ENCODE assay signal across 35 cellular contexts in genomic region chr5:160284271-160284670, GRCh38. TPM values are rescaled to one million over a fixed set of nuclear protein-coding genes. Genes with fewer than 3 reads are reported as not detected.
"Had no signal": no experiment of that assay in that cellular context is flagged by ENCODE, and none has a peak within 500 bp of the region (broad histone marks: within the 10 kb centered on the region; RNA-seq: fewer than 3 reads in every experiment).

No MANE protein-coding gene starts in this region.

- H3K27me3 Mint-ChIP-seq: activated CD4-positive, alpha-beta T cell treated with anti-CD3 and anti-CD28 coated beads for 36 hours; activated naive CD8-positive, alpha-beta T cell treated with anti-CD3 and anti-CD28 coated beads for 36 hours; activated naive CD8-positive, alpha-beta T cell treated with anti-CD3 and anti-CD28 coated beads, Interleukin-2, amount 50 U/mL, for 24 hours had no signal

- H3K36me3 Mint-ChIP-seq: activated CD4-positive, alpha-beta memory T cell treated with anti-CD3 and anti-CD28 coated beads for 36 hours; activated CD8-positive, alpha-beta memory T cell treated with anti-CD3 and anti-CD28 coated beads, Interleukin-2, amount 10 ng/mL, durations not matched to agents 7 days and 5 days; activated naive CD4-positive, alpha-beta T cell treated with anti-CD3 and anti-CD28 coated beads, Interleukin-2, amount 50 U/mL, for 24 hours; activated naive CD8-positive, alpha-beta T cell treated with anti-CD3 and anti-CD28 coated beads for 36 hours had no signal

- H3K27me3 ChIP-seq: adrenal gland, body of pancreas, esophagus squamous epithelium, gastroesophageal sphincter had no signal

- H3K9me3 ChIP-seq: adrenal gland, body of pancreas, esophagus squamous epithelium, gastroesophageal sphincter had no signal

- ATAC-seq: activated CD4-positive, alpha-beta T cell treated with anti-CD3 and anti-CD28 coated beads for 36 hours; activated CD8-positive, alpha-beta memory T cell treated with anti-CD3 and anti-CD28 coated beads, Interleukin-2, amount 10 ng/mL, durations not matched to agents 7 days and 5 days; activated CD8-positive, alpha-beta T cell treated with anti-CD3 and anti-CD28 coated beads, Interleukin-2, amount 10 ng/mL, durations not matched to agents 7 days and 5 days; activated naive CD8-positive, alpha-beta T cell treated with anti-CD3 and anti-CD28 coated beads, Interleukin-2, amount 50 U/mL, for 24 hours; body of pancreas; gastroesophageal sphincter had no signal

- H3K27ac ChIP-seq: adrenal gland, body of pancreas, epithelial cell of prostate, esophagus squamous epithelium, gastroesophageal sphincter had no signal

- H3K9me3 Mint-ChIP-seq: activated CD4-positive, alpha-beta memory T cell treated with anti-CD3 and anti-CD28 coated beads for 36 hours; activated CD4-positive, alpha-beta T cell treated with anti-CD3 and anti-CD28 coated beads, Interleukin-2, amount 10 ng/mL, durations not matched to agents 24 days and 14 days; activated naive CD4-positive, alpha-beta T cell treated with anti-CD3 and anti-CD28 coated beads for 36 hours; activated naive CD4-positive, alpha-beta T cell treated with anti-CD3 and anti-CD28 coated beads, Interleukin-2, amount 50 U/mL, for 24 hours; activated naive CD8-positive, alpha-beta T cell treated with anti-CD3 and anti-CD28 coated beads for 36 hours; activated naive CD8-positive, alpha-beta T cell treated with anti-CD3 and anti-CD28 coated beads, Interleukin-2, amount 50 U/mL, for 24 hours; activated T-helper 1 cell treated with anti-CD3 and anti-CD28 coated beads, Interleukin-12 subunit alpha, Interleukin-12 subunit beta, Interleukin-2, Interleukin-4 antibody, amounts not matched to agents 30 ng/mL and 10 ng/mL and 1 ng/mL, durations not matched to agents 14 hours and 24 hours and 36 hours; activated T-helper 2 cell treated with anti-CD3 and anti-CD28 coated beads, Interferon-gamma antibody, Interleukin-2, Interleukin-4, amounts not matched to agents 10 μg/mL and 5 μg/mL and 100 μg/mL, durations not matched to agents 14 hours and 24 hours and 36 hours had no signal

- H3K27ac Mint-ChIP-seq: activated CD4-positive, alpha-beta memory T cell treated with anti-CD3 and anti-CD28 coated beads for 36 hours; activated CD4-positive, alpha-beta T cell treated with anti-CD3 and anti-CD28 coated beads for 36 hours; activated CD4-positive, alpha-beta T cell treated with anti-CD3 and anti-CD28 coated beads, Interleukin-2, amount 10 ng/mL, durations not matched to agents 24 days and 14 days; activated CD8-positive, alpha-beta memory T cell treated with anti-CD3 and anti-CD28 coated beads, Interleukin-2, amount 10 ng/mL, durations not matched to agents 7 days and 5 days; activated CD8-positive, alpha-beta T cell treated with anti-CD3 and anti-CD28 coated beads, Interleukin-2, amount 10 ng/mL, durations not matched to agents 7 days and 5 days; activated naive CD4-positive, alpha-beta T cell treated with anti-CD3 and anti-CD28 coated beads for 36 hours; activated naive CD4-positive, alpha-beta T cell treated with anti-CD3 and anti-CD28 coated beads, Interleukin-2, amount 50 U/mL, for 24 hours; activated naive CD8-positive, alpha-beta T cell treated with anti-CD3 and anti-CD28 coated beads for 36 hours; activated naive CD8-positive, alpha-beta T cell treated with anti-CD3 and anti-CD28 coated beads, Interleukin-2, amount 50 U/mL, for 24 hours; activated T-helper 1 cell treated with anti-CD3 and anti-CD28 coated beads, Interleukin-12 subunit alpha, Interleukin-12 subunit beta, Interleukin-2, Interleukin-4 antibody, amounts not matched to agents 30 ng/mL and 10 ng/mL and 1 ng/mL, durations not matched to agents 14 hours and 24 hours and 36 hours; activated T-helper 2 cell treated with anti-CD3 and anti-CD28 coated beads, Interferon-gamma antibody, Interleukin-2, Interleukin-4, amounts not matched to agents 10 μg/mL and 5 μg/mL and 100 μg/mL, durations not matched to agents 14 hours and 24 hours and 36 hours had no signal

- H3K4me1 Mint-ChIP-seq: activated CD4-positive, alpha-beta T cell treated with anti-CD3 and anti-CD28 coated beads for 36 hours; activated CD4-positive, alpha-beta T cell treated with anti-CD3 and anti-CD28 coated beads, Interleukin-2, amount 10 ng/mL, durations not matched to agents 24 days and 14 days; activated CD8-positive, alpha-beta memory T cell treated with anti-CD3 and anti-CD28 coated beads, Interleukin-2, amount 10 ng/mL, durations not matched to agents 7 days and 5 days; activated naive CD4-positive, alpha-beta T cell treated with anti-CD3 and anti-CD28 coated beads, Interleukin-2, amount 50 U/mL, for 24 hours; activated naive CD8-positive, alpha-beta T cell treated with anti-CD3 and anti-CD28 coated beads for 36 hours; activated naive CD8-positive, alpha-beta T cell treated with anti-CD3 and anti-CD28 coated beads, Interleukin-2, amount 50 U/mL, for 24 hours had no signal

- DNase-seq: activated CD4-positive, alpha-beta memory T cell treated with anti-CD3 and anti-CD28 coated beads for 36 hours; activated CD4-positive, alpha-beta T cell treated with anti-CD3 and anti-CD28 coated beads for 36 hours; activated CD4-positive, alpha-beta T cell treated with anti-CD3 and anti-CD28 coated beads, Interleukin-2, amount 10 ng/mL, durations not matched to agents 24 days and 14 days; activated CD4-positive, CD25-positive, alpha-beta regulatory T cell; activated CD4-positive, CD25-positive, alpha-beta regulatory T cell treated with anti-CD3 and anti-CD28 coated beads, Interleukin-2, amount 50 U/mL, for 72 hours; activated CD8-positive, alpha-beta memory T cell treated with anti-CD3 and anti-CD28 coated beads, Interleukin-2, amount 10 ng/mL, durations not matched to agents 7 days and 5 days; activated CD8-positive, alpha-beta memory T cell treated with anti-CD3 and anti-CD28 coated beads, Interleukin-2, amount 50 U/mL, for 4 hours; activated CD8-positive, alpha-beta T cell treated with anti-CD3 and anti-CD28 coated beads, Interleukin-2, amount 10 ng/mL, durations not matched to agents 7 days and 5 days; activated effector memory CD4-positive, alpha-beta T cell treated with anti-CD3 and anti-CD28 coated beads, Interleukin-2, amount 50 U/mL, for 16 hours; activated naive CD4-positive, alpha-beta T cell treated with anti-CD3 and anti-CD28 coated beads for 36 hours; activated naive CD8-positive, alpha-beta T cell treated with anti-CD3 and anti-CD28 coated beads for 36 hours; activated naive CD8-positive, alpha-beta T cell treated with anti-CD3 and anti-CD28 coated beads, Interleukin-2, amount 50 U/mL, for 24 hours; activated T-cell treated with anti-CD3 and anti-CD28 coated beads, Interleukin-2, amount 50 U/mL, for 1 hour; activated T-cell treated with anti-CD3 and anti-CD28 coated beads, Interleukin-2, amount 50 U/mL, for 48 hours; adrenal gland; amygdala; aorta; body of pancreas; caudate nucleus; effector CD8-positive, alpha-beta T cell; esophagus squamous epithelium; foreskin melanocyte; T-helper 2 cell had no signal

- H3K36me3 ChIP-seq: adrenal gland had no signal

- H3K4me3 ChIP-seq: adrenal gland, body of pancreas, esophagus squamous epithelium, gastroesophageal sphincter had no signal

- H3K4me3 Mint-ChIP-seq: activated CD4-positive, alpha-beta memory T cell treated with anti-CD3 and anti-CD28 coated beads for 36 hours; activated CD4-positive, alpha-beta T cell treated with anti-CD3 and anti-CD28 coated beads for 36 hours; activated CD4-positive, alpha-beta T cell treated with anti-CD3 and anti-CD28 coated beads, Interleukin-2, amount 10 ng/mL, durations not matched to agents 24 days and 14 days; activated CD8-positive, alpha-beta memory T cell treated with anti-CD3 and anti-CD28 coated beads, Interleukin-2, amount 10 ng/mL, durations not matched to agents 7 days and 5 days; activated CD8-positive, alpha-beta T cell treated with anti-CD3 and anti-CD28 coated beads, Interleukin-2, amount 10 ng/mL, durations not matched to agents 7 days and 5 days; activated naive CD4-positive, alpha-beta T cell treated with anti-CD3 and anti-CD28 coated beads for 36 hours; activated naive CD4-positive, alpha-beta T cell treated with anti-CD3 and anti-CD28 coated beads, Interleukin-2, amount 50 U/mL, for 24 hours; activated naive CD8-positive, alpha-beta T cell treated with anti-CD3 and anti-CD28 coated beads for 36 hours; activated naive CD8-positive, alpha-beta T cell treated with anti-CD3 and anti-CD28 coated beads, Interleukin-2, amount 50 U/mL, for 24 hours; activated T-helper 1 cell treated with anti-CD3 and anti-CD28 coated beads, Interleukin-12 subunit alpha, Interleukin-12 subunit beta, Interleukin-2, Interleukin-4 antibody, amounts not matched to agents 30 ng/mL and 10 ng/mL and 1 ng/mL, durations not matched to agents 14 hours and 24 hours and 36 hours had no signal

RNA-seq across cellular contexts. Expression of gene CCNJL, which starts 28.1 kb away (rescaled TPM):
- total RNA-seq: activated CD4-positive, alpha-beta memory T cell treated with anti-CD3 and anti-CD28 coated beads for 36 hours; activated CD4-positive, alpha-beta T cell treated with anti-CD3 and anti-CD28 coated beads for 36 hours; activated CD4-positive, alpha-beta T cell treated with anti-CD3 and anti-CD28 coated beads, Interleukin-2, amount 10 ng/mL, durations not matched to agents 24 days and 14 days; activated naive CD4-positive, alpha-beta T cell treated with anti-CD3 and anti-CD28 coated beads for 36 hours; activated naive CD8-positive, alpha-beta T cell treated with anti-CD3 and anti-CD28 coated beads for 36 hours; activated T-helper 1 cell treated with anti-CD3 and anti-CD28 coated beads, Interleukin-12 subunit alpha, Interleukin-12 subunit beta, Interleukin-2, Interleukin-4 antibody, amounts not matched to agents 30 ng/mL and 10 ng/mL and 1 ng/mL, durations not matched to agents 14 hours and 24 hours and 36 hours; activated T-helper 2 cell treated with anti-CD3 and anti-CD28 coated beads, Interferon-gamma antibody, Interleukin-2, Interleukin-4, amounts not matched to agents 10 μg/mL and 5 μg/mL and 100 μg/mL, durations not matched to agents 14 hours and 24 hours and 36 hours; fibroblast of lung; T-helper 1 cell treated with Interleukin-12 subunit alpha and Interleukin-12 subunit beta and Interleukin-4 antibody, amounts not matched to agents 30 ng/mL and 1 ng/mL, for 36 hours had no signal

RNA-seq across cellular contexts. Expression of gene FABP6, which starts 55.0 kb away (rescaled TPM):
- total RNA-seq: activated CD4-positive, alpha-beta memory T cell treated with anti-CD3 and anti-CD28 coated beads for 36 hours; activated CD4-positive, alpha-beta T cell treated with anti-CD3 and anti-CD28 coated beads for 36 hours; activated CD4-positive, alpha-beta T cell treated with anti-CD3 and anti-CD28 coated beads, Interleukin-2, amount 10 ng/mL, durations not matched to agents 24 days and 14 days; activated CD8-positive, alpha-beta memory T cell treated with anti-CD3 and anti-CD28 coated beads for 36 hours; activated CD8-positive, alpha-beta memory T cell treated with anti-CD3 and anti-CD28 coated beads, Interleukin-2, amount 10 ng/mL, durations not matched to agents 7 days and 5 days; activated CD8-positive, alpha-beta T cell treated with anti-CD3 and anti-CD28 coated beads, Interleukin-2, amount 10 ng/mL, durations not matched to agents 7 days and 5 days; activated naive CD4-positive, alpha-beta T cell treated with anti-CD3 and anti-CD28 coated beads for 36 hours; activated naive CD8-positive, alpha-beta T cell treated with anti-CD3 and anti-CD28 coated beads for 36 hours; activated T-helper 1 cell treated with anti-CD3 and anti-CD28 coated beads, Interleukin-12 subunit alpha, Interleukin-12 subunit beta, Interleukin-2, Interleukin-4 antibody, amounts not matched to agents 30 ng/mL and 10 ng/mL and 1 ng/mL, durations not matched to agents 14 hours and 24 hours and 36 hours; activated T-helper 2 cell treated with anti-CD3 and anti-CD28 coated beads, Interferon-gamma antibody, Interleukin-2, Interleukin-4, amounts not matched to agents 10 μg/mL and 5 μg/mL and 100 μg/mL, durations not matched to agents 14 hours and 24 hours and 36 hours; aorta; body of pancreas; chondrocyte; dermis microvascular lymphatic vessel endothelial cell; endothelial cell of umbilical vein; fibroblast of lung; fibroblast of villous mesenchyme; gastroesophageal sphincter; T-helper 1 cell treated with Interleukin-12 subunit alpha and Interleukin-12 subunit beta and Interleukin-4 antibody, amounts not matched to agents 30 ng/mL and 1 ng/mL, for 36 hours had no signal
- polyA plus RNA-seq: aorta, endothelial cell of umbilical vein, fibroblast of lung had no signal
